Comparison of ENCODE assay signal across 11 cellular contexts in the genomic region with DNA sequence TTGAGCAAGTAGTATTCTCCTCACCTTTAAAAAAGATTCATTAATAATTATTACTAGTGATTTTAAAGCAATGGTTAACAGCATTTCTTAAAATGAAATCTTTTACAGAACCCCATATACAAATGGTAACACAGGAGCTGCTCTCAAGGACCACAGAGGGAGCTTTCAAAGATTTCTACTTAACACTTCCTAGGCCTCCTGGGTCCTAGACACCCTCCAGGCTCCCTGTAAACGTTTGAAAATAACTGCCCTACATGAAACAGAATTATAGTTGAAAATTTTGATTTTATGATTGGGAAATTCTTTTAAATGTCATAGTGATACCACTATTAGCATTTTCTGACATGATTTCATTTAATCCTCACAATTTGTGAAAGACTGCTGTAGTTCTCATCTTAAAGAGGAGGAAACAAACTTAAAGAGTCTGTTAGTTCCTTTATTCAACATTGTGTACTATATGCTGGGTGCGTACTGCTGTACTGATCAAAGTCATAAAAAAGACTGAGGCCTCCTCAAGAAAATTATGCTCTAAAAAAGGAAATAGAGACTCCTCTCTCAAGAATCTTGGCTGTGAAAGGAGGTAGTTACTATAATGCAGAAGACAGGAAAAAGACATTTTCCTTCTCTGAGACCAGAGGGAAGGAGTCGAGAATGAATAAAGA. TPM values are rescaled to one million over a fixed set of nuclear protein-coding genes. Genes with fewer than 3 reads are reported as not detected.
A peak's percentile ranks its signal among the peaks of the same experiment; 100 is the strongest.
DNase-seq lines count a peak whose midpoint lies in the region; ATAC-seq and TF ChIP-seq lines count a peak whose summit lies in the region.
"Had no signal": no experiment of that assay in that cellular context is flagged by ENCODE, and none has a peak within 500 bp of the region (broad histone marks: within the 10 kb centered on the region; RNA-seq: fewer than 3 reads in every experiment).

No MANE protein-coding gene starts in this region.

- H3K4me2 ChIP-seq in Karpas-422 (ENCODE audit: low read depth, low read length, poor library complexity, severe bottlenecking) (peak overlapping the region; percentile 19), neural progenitor cell (peak overlapping the region; percentile 66)

- CTCF ChIA-PET in activated CD4-positive, alpha-beta T cell treated with anti-CD3 and anti-CD28 coated beads for 36 hours (lab: Charles Lee), result interaction anchor here (1.3 to 1.7 kb wide), 2 partner anchors 12 to 14 kb away, joined by 5 read pairs; no protein-coding TSS in a partner anchor

- H3K27me3 Mint-ChIP-seq in activated CD4-positive, alpha-beta T cell treated with anti-CD3 and anti-CD28 coated beads for 36 hours, result no peaks in the 10 kb centered on the region
- H3K27me3 Mint-ChIP-seq in neural progenitor cell (ENCODE audit: insufficient read depth, low read depth), result peaks cover 2% of the 10 kb centered on the region

- H4K20me1 ChIP-seq in Karpas-422 (ENCODE audit: insufficient read depth, low read depth, low read length) (peaks cover 33% of the 10 kb centered on the region), neural progenitor cell (ENCODE audit: low read depth) (peaks cover 100% of the 10 kb centered on the region)

- POLR2A ChIA-PET in activated CD4-positive, alpha-beta T cell treated with anti-CD3 and anti-CD28 coated beads for 36 hours (lab: Charles Lee), result interaction anchor here (0.5 to 0.9 kb wide), 3 partner anchors 8 to 63 kb away, joined by 3 to 9 read pairs (median 4); no protein-coding TSS in a partner anchor

- no peaks in the 10 kb centered on the region for H3K9me3 Mint-ChIP-seq in activated CD4-positive, alpha-beta T cell treated with anti-CD3 and anti-CD28 coated beads for 36 hours (ENCODE audit: low read depth)
- peaks cover 37% of the 10 kb centered on the region for H3K9me3 Mint-ChIP-seq in neural progenitor cell

- H3K4me1 ChIP-seq in Karpas-422 (ENCODE audit: low read length), result peaks cover 97% of the 10 kb centered on the region
- peaks cover 61% of the 10 kb centered on the region for H3K4me1 ChIP-seq in neural progenitor cell
- peaks cover 79% of the 10 kb centered on the region for H3K4me1 ChIP-seq in HAP-1

- H3K79me2 ChIP-seq in Karpas-422 (ENCODE audit: low read length) (peaks cover 100% of the 10 kb centered on the region), neural progenitor cell (ENCODE audit: low read depth) (peaks cover 100% of the 10 kb centered on the region)

- peaks cover 3% of the 10 kb centered on the region for H3K36me3 Mint-ChIP-seq in activated CD4-positive, alpha-beta T cell treated with anti-CD3 and anti-CD28 coated beads for 36 hours (ENCODE audit: low read depth)
- H3K36me3 Mint-ChIP-seq in neural progenitor cell, result peaks cover 61% of the 10 kb centered on the region

- no peaks in the 10 kb centered on the region for H3F3A ChIP-seq in neural progenitor cell (ENCODE audit: low read depth)

- no peak for ATAC-seq in activated CD4-positive, alpha-beta T cell treated with anti-CD3 and anti-CD28 coated beads for 36 hours

- H3K4me1 Mint-ChIP-seq in activated CD4-positive, alpha-beta T cell treated with anti-CD3 and anti-CD28 coated beads for 36 hours, result peaks cover 84% of the 10 kb centered on the region
- peaks cover 9% of the 10 kb centered on the region for H3K4me1 Mint-ChIP-seq in neural progenitor cell

- H3K9ac ChIP-seq in Karpas-422 (ENCODE audit: low read length) (no peak overlapping the region), neural progenitor cell (no peak overlapping the region)

- intact Hi-C loops in activated CD4-positive, alpha-beta T cell treated with anti-CD3 and anti-CD28 coated beads for 36 hours (cut with DNase I, micrococcal nuclease), result loop anchor here in 1 of 2 experiments (1.0 to 10.0 kb wide), 3 partner anchors 10 to 1920 kb away; partner anchors contain the start of gene FARSB

- peak overlapping the region; percentile 43 for H3K27ac ChIP-seq in Karpas-422 (ENCODE audit: low read length)
- H3K27ac ChIP-seq in coronary artery, result no peak overlapping the region
- H3K27ac ChIP-seq in neural progenitor cell, result peak overlapping the region; percentile 2
- H3K27ac ChIP-seq: pancreas had no signal

- H2AFZ ChIP-seq in Karpas-422 (ENCODE audit: low read length) (no peak overlapping the region), neural progenitor cell (replicated peaks) (no peak overlapping the region)

- H3K36me3 ChIP-seq in Karpas-422 (ENCODE audit: insufficient read depth, low read length), result peaks cover 12% of the 10 kb centered on the region; the same call in 1 of the 2 replicates
- H3K36me3 ChIP-seq in neural progenitor cell, result no peaks in the 10 kb centered on the region
- no peaks in the 10 kb centered on the region for H3K36me3 ChIP-seq in HAP-1 (replicated peaks)
- H3K36me3 ChIP-seq: pancreas had no signal

- H3K4me3 Mint-ChIP-seq in activated CD4-positive, alpha-beta T cell treated with anti-CD3 and anti-CD28 coated beads for 36 hours, result peak overlapping the region; percentile 4
- H3K4me3 Mint-ChIP-seq in neural progenitor cell, result no peak overlapping the region

- H3K27me3 ChIP-seq in Karpas-422 (ENCODE audit: low read length) (no peaks in the 10 kb centered on the region), neural progenitor cell (no peaks in the 10 kb centered on the region), HAP-1 (ENCODE audit: low read depth) (no peaks in the 10 kb centered on the region)
- H3K27me3 ChIP-seq: pancreas had no signal

- in situ Hi-C loops in HAP-1 (cut with MboI; ENCODE audit: low sequenced_read_pairs), result no loop called here

- no peak overlapping the region for H3K4me3 ChIP-seq in Karpas-422 (ENCODE audit: low read length)
- peak overlapping the region; percentile 6 for H3K4me3 ChIP-seq in coronary artery
- peak overlapping the region; percentile 25 for H3K4me3 ChIP-seq in neural progenitor cell
- no peak overlapping the region for H3K4me3 ChIP-seq in HAP-1
- H3K4me3 ChIP-seq: pancreas had no signal

- no peaks in the 10 kb centered on the region for H3K9me2 ChIP-seq in Karpas-422 (replicated peaks; ENCODE audit: insufficient read depth, low read length)

- no peak for TF ChIP-seq CTCF in coronary artery (IDR thresholded peaks at IDR 0.05)
- no peak for TF ChIP-seq CTCF in neural progenitor cell (IDR thresholded peaks at IDR 0.05)

- no peak for DNase-seq in activated CD4-positive, alpha-beta T cell treated with anti-CD3 and anti-CD28 coated beads for 36 hours
- no peak for DNase-seq in activated CD4-positive, alpha-beta T cell treated with anti-CD3 and anti-CD28 coated beads for 1 hour
- DNase-seq in Karpas-422 (no peak), coronary artery (ENCODE audit: low spot score) (no peak), neural progenitor cell (ENCODE audit: low spot score) (no peak), NCI-H128 (lab: John Stamatoyannopoulos, UW; ENCODE audit: unreplicated experiment) (no peak), HAP-1 (ENCODE audit: low spot score in 2 of 2) (no peak), NCI-H2107 (lab: John Stamatoyannopoulos, UW) (no peak)
- DNase-seq: NCI-H1105; pancreas; stimulated activated CD4-positive, alpha-beta T cell treated with anti-CD3 and anti-CD28 coated beads, Interleukin-15, amount 100 ng/mL, for 24 hours had no signal

- peak overlapping the region; percentile 49 for H3K27ac Mint-ChIP-seq in activated CD4-positive, alpha-beta T cell treated with anti-CD3 and anti-CD28 coated beads for 36 hours
- H3K27ac Mint-ChIP-seq in neural progenitor cell, result no peak overlapping the region

- H3K9me3 ChIP-seq in Karpas-422 (ENCODE audit: low read length) (no peaks in the 10 kb centered on the region), neural progenitor cell (ENCODE audit: low read depth) (no peaks in the 10 kb centered on the region), HAP-1 (no peaks in the 10 kb centered on the region)
- H3K9me3 ChIP-seq: pancreas had no signal

RNA-seq across cellular contexts. Expression of gene CUL3, which starts 10.6 kb away (rescaled TPM):
- 10 to 100 TPM; 77.6 to 85.8 TPM for total RNA-seq in activated CD4-positive, alpha-beta T cell treated with anti-CD3 and anti-CD28 coated beads for 36 hours
- total RNA-seq in Karpas-422 (2014; rRNA removed; shearing (Covaris generic); ENCODE audit: low replicate concordance), result 74.5 and 132 TPM in 2 replicates
- 82.2 and 196 TPM in 2 replicates for total RNA-seq in neural progenitor cell (ENCODE audit: low replicate concordance)

Comparison
In these comparisons a context has a peak if more than half of its experiments do, and no peak if none do; other contexts are left out.
1. H3K27ac ChIP-seq: peak in Karpas-422 (single experiment) and neural progenitor cell (single experiment); none in coronary artery (0 of 2).
2. H3K4me3 ChIP-seq: peak in coronary artery (single experiment) and neural progenitor cell (single experiment); none in Karpas-422 (single experiment) and HAP-1 (single experiment).